Comparison of ENCODE assay signal across 9 cellular contexts in the genomic region with DNA sequence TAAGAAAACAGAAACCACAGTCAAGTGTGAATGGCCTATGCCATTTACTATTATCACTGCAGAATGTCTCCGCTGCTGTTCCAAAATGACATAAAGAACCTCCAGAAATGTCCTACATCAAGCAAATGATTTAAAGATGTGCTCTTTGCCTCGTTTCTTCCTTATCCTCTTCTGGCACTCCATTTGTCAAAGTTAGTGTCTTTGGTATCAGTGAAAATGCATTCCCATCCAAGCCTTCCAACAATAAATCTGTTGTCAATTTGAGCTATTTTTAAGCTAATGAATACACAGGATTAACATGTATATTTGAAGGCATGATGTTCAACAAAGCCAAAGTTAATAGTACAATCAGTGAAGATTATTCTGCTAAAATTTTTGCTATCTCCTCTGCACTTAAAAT.
"Had no signal": no experiment of that assay in that cellular context is flagged by ENCODE, and none has a peak within 500 bp of the region (broad histone marks: within the 10 kb centered on the region; RNA-seq: fewer than 3 reads in every experiment).

No MANE protein-coding gene starts in this region.

- H3K4me1 ChIP-seq: HAP-1 had no signal

- H2AFZ ChIP-seq: GM23248, GM23338 had no signal

- H3K4me3 ChIP-seq: GM23248, GM23338, HAP-1 had no signal

- H3K9ac ChIP-seq: GM23248 had no signal

- H3K4me2 ChIP-seq: GM23338 had no signal

- H3K27ac ChIP-seq: GM23248 had no signal

- ATAC-seq: GM23338, HCT116 had no signal

- H3K9me3 ChIP-seq: HAP-1 had no signal

- H3K36me3 ChIP-seq: HAP-1 had no signal

- DNase-seq: GM23248, GOT3, H7, H9, HCEC 1CT, HFFc6 had no signal
